21 cellular contexts compared by ENCODE assay signal in the genomic region with DNA sequence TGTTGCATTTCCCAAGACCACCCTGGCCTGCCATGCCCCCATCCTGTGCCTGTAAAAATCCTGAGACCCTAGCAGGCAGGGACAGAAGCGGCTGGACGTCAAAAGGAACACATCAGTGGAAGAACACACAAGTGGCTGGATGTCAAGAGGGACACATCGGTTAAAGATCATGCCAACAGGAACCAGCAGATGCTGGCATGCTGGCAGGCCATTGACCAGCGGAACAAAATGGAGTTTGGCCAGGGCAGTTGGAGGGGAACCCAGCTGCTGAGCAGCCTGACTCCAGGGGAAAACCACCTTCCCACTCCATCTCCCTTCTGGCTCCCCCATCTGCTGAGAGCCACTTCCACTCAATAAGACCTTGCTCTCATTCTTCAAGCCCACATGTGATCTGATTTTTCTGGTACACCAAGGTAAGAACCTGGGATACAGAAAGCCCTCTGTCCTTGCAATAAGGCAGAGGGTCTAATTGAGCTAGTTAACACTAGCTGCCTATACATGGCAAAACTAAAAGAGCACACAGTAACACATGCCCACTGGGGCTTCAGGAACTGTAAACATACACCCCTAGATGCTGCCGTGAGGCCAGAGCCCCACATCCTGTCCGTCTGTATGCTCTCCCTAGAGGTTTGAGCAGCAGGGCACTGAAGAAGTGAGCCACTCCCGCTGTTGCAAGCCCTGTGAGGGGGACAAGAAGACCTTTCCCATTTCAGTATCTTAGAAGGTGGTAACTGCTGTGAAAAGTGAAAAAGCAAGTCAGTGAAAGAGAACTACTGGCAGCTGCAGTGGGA. TPM values are rescaled to one million over a fixed set of nuclear protein-coding genes. Genes with fewer than 3 reads are reported as not detected.
"Had no signal": no experiment of that assay in that cellular context is flagged by ENCODE, and none has a peak within 500 bp of the region (broad histone marks: within the 10 kb centered on the region; RNA-seq: fewer than 3 reads in every experiment).

No MANE protein-coding gene starts in this region.

- H2AFZ ChIP-seq: PC-9 had no signal

- ATAC-seq: activated CD8-positive, alpha-beta T cell treated with anti-CD3 and anti-CD28 coated beads for 36 hours had no signal

- H3K36me3 ChIP-seq: adrenal gland had no signal

- FAIRE-seq: TTC549 had no signal

- H3K4me2 ChIP-seq: PC-9 had no signal

- H3K36me3 Mint-ChIP-seq: activated naive CD8-positive, alpha-beta T cell treated with anti-CD3 and anti-CD28 coated beads, Interleukin-2, amount 10 ng/mL, durations not matched to agents 7 days and 5 days had no signal

- H3K4me1 Mint-ChIP-seq: activated naive CD8-positive, alpha-beta T cell treated with anti-CD3 and anti-CD28 coated beads, Interleukin-2, amount 10 ng/mL, durations not matched to agents 7 days and 5 days had no signal

- H3K9me3 Mint-ChIP-seq: activated CD8-positive, alpha-beta T cell treated with anti-CD3 and anti-CD28 coated beads for 36 hours; activated naive CD8-positive, alpha-beta T cell treated with anti-CD3 and anti-CD28 coated beads, Interleukin-2, amount 10 ng/mL, durations not matched to agents 7 days and 5 days; T-helper 1 cell treated with Interleukin-12 subunit alpha and Interleukin-12 subunit beta and Interleukin-4 antibody, amounts not matched to agents 30 μg/mL and 1 μg/mL, for 36 hours had no signal

- H3K4me1 ChIP-seq: adrenal gland had no signal

- H3K9me3 ChIP-seq: adrenal gland had no signal

- H3K27ac ChIP-seq: adrenal gland, PC-9 had no signal

- H3K4me3 ChIP-seq: adrenal gland, PC-9 had no signal

- H3K4me3 Mint-ChIP-seq: activated CD8-positive, alpha-beta T cell treated with anti-CD3 and anti-CD28 coated beads for 36 hours; activated naive CD8-positive, alpha-beta T cell treated with anti-CD3 and anti-CD28 coated beads, Interleukin-2, amount 10 ng/mL, durations not matched to agents 7 days and 5 days; T-helper 1 cell treated with Interleukin-12 subunit alpha and Interleukin-12 subunit beta and Interleukin-4 antibody, amounts not matched to agents 30 μg/mL and 1 μg/mL, for 36 hours had no signal

- H3K27ac Mint-ChIP-seq: activated CD8-positive, alpha-beta T cell treated with anti-CD3 and anti-CD28 coated beads for 36 hours; activated naive CD8-positive, alpha-beta T cell treated with anti-CD3 and anti-CD28 coated beads, Interleukin-2, amount 10 ng/mL, durations not matched to agents 7 days and 5 days; T-helper 1 cell treated with Interleukin-12 subunit alpha and Interleukin-12 subunit beta and Interleukin-4 antibody, amounts not matched to agents 30 μg/mL and 1 μg/mL, for 36 hours had no signal

- DNase-seq: activated CD4-positive, CD25-positive, alpha-beta regulatory T cell; activated CD8-positive, alpha-beta memory T cell treated with anti-CD3 and anti-CD28 coated beads, Interleukin-2, amount 50 U/mL, for 4 hours; activated CD8-positive, alpha-beta T cell treated with anti-CD3 and anti-CD28 coated beads for 36 hours; activated naive CD4-positive, alpha-beta T cell treated with anti-CD3 and anti-CD28 coated beads, Interleukin-2, amount 50 U/mL, for 16 hours; activated naive CD8-positive, alpha-beta T cell treated with anti-CD3 and anti-CD28 coated beads, Interleukin-2, amount 10 ng/mL, durations not matched to agents 7 days and 5 days; adrenal gland; anterior cingulate cortex; cerebellar nuclear complex; NCI-H1048; NCI-H146; NCI-H187 treated with DMSO at 0.1 percent for 48 hours; NCI-H2081 treated with DMSO at 0.1 percent for 48 hours; NCI-H446; NCI-H524; PC-9; SHP77 treated with DMSO at 0.1 percent for 48 hours; T-helper 9 cell had no signal

RNA-seq across cellular contexts. Expression of a gene that starts 4.2 kb away (rescaled TPM):
- total RNA-seq: activated CD8-positive, alpha-beta T cell treated with anti-CD3 and anti-CD28 coated beads for 36 hours; activated naive CD8-positive, alpha-beta T cell treated with anti-CD3 and anti-CD28 coated beads, Interleukin-2, amount 10 ng/mL, durations not matched to agents 7 days and 5 days; adrenal gland; cardiac septum; PC-9; SK-MEL-5 had no signal
- polyA plus RNA-seq: adrenal gland had no signal

RNA-seq across cellular contexts. Expression of a gene that starts 31.0 kb away (rescaled TPM):
- total RNA-seq: activated CD8-positive, alpha-beta T cell treated with anti-CD3 and anti-CD28 coated beads for 36 hours; activated naive CD8-positive, alpha-beta T cell treated with anti-CD3 and anti-CD28 coated beads, Interleukin-2, amount 10 ng/mL, durations not matched to agents 7 days and 5 days; cardiac septum; PC-9; SK-MEL-5 had no signal
- polyA plus RNA-seq: adrenal gland had no signal
